27 cellular contexts compared by ENCODE assay signal in the genomic region with DNA sequence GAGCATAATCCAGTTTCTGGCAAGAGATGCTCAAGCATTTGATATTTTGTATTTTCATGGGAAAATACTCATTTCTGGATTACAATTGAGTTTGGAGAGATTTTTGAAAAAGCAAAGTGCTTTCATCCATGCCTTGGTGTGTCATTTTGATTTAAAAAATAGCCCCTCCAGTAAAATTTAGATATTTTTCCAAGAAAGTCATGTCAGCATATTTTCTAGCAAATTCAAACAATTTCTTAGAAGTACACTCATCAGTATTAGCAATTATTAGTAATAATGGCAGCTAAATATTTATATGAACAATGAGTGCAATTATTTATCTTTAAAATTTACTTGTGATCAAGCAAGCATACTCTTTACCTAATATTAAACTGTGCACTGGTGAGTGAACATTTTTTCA.
"Had no signal": no experiment of that assay in that cellular context is flagged by ENCODE, and none has a peak within 500 bp of the region (broad histone marks: within the 10 kb centered on the region; RNA-seq: fewer than 3 reads in every experiment).

No MANE protein-coding gene starts in this region.

- H3K27ac ChIP-seq: stomach, suprapubic skin, testis, thoracic aorta, thyroid gland, tibial artery, tibial nerve, transverse colon, upper lobe of left lung, upper lobe of right lung, uterus, vagina had no signal

- ATAC-seq: stimulated activated effector memory CD8-positive, alpha-beta T cell treated with anti-CD3 and anti-CD28 coated beads, Interleukin-12 subunit alpha, Interleukin-12 subunit beta, amount 100 ng/mL, for 72 hours; stimulated activated memory B cell treated with anti-CD40 and anti-IgM and Interleukin-4, amounts not matched to agents 10 μg/mL and 1 μg/mL and 100 μg/mL, for 72 hours; stimulated activated naive B cell treated with anti-CD40 and anti-IgM and Interleukin-4, amounts not matched to agents 10 μg/mL and 1 μg/mL and 100 μg/mL, for 72 hours; stimulated activated naive CD8-positive, alpha-beta T cell treated with anti-CD3 and anti-CD28 coated beads, Interleukin-15, amount 100 ng/mL, for 72 hours; stimulated activated naive CD8-positive, alpha-beta T cell treated with anti-CD3 and anti-CD28 coated beads, Interleukin-15, Interleukin-2, amounts not matched to agents 100 U/mL and 50 U/mL, for 24 hours; upper lobe of right lung had no signal

- H3K36me3 ChIP-seq: stomach, suprapubic skin, thoracic aorta, thyroid gland, tibial artery, tibial nerve, transverse colon, upper lobe of left lung, upper lobe of right lung, uterus, vagina had no signal

- DNase-seq: stimulated activated CD4-positive, alpha-beta T cell treated with anti-CD3 and anti-CD28 coated beads, Interleukin-2, amount 100 ng/mL, for 48 hours; stimulated activated CD4-positive, alpha-beta T cell treated with anti-CD3 and anti-CD28 coated beads, Interleukin-4, amount 100 ng/mL, for 1 hour; stimulated activated CD4-positive, alpha-beta T cell treated with anti-CD3 and anti-CD28 coated beads, Interleukin-4, amount 100 ng/mL, for 24 hours; stimulated activated CD4-positive, alpha-beta T cell treated with anti-CD3 and anti-CD28 coated beads, Interleukin-4, amount 100 ng/mL, for 4 hours; stimulated activated CD8-positive, alpha-beta memory T cell treated with anti-CD3 and anti-CD28 coated beads, Interleukin-4, amount 100 ng/mL, for 48 hours; stimulated activated naive B cell treated with anti-CD40 and anti-IgM and Interleukin-4, amounts not matched to agents 10 μg/mL and 1 μg/mL and 100 μg/mL, for 72 hours; stimulated activated naive CD4-positive, alpha-beta T cell; stimulated activated naive CD4-positive, alpha-beta T cell treated with Interleukin-2 at 50 U/mL for 16 hours; stimulated activated naive CD8-positive, alpha-beta T cell treated with anti-CD3 and anti-CD28 coated beads, Interleukin-15, amount 100 ng/mL, for 72 hours; stimulated activated naive CD8-positive, alpha-beta T cell treated with anti-CD3 and anti-CD28 coated beads, Interleukin-15, Interleukin-2, amounts not matched to agents 100 U/mL and 50 U/mL, for 24 hours; stomach; substantia nigra; testis; thyroid gland; tibial artery; transverse colon; trophoblast cell; upper lobe of left lung; upper lobe of right lung; uterus had no signal

- FAIRE-seq: urothelium cell line had no signal

- H3K27me3 ChIP-seq: stomach, suprapubic skin, testis, thyroid gland, tibial artery, tibial nerve, transverse colon, upper lobe of left lung, upper lobe of right lung, uterus, vagina had no signal

- H3K4me3 ChIP-seq: stomach, suprapubic skin, testis, thoracic aorta, thyroid gland, tibial artery, tibial nerve, transverse colon, upper lobe of left lung, upper lobe of right lung, uterus, vagina had no signal

- H3K4me1 ChIP-seq: stomach, suprapubic skin, testis, thyroid gland, tibial artery, tibial nerve, transverse colon, upper lobe of left lung, upper lobe of right lung, uterus, vagina had no signal

- H3K9me3 ChIP-seq: stomach, suprapubic skin, testis, thoracic aorta, thyroid gland, tibial nerve, transverse colon, upper lobe of left lung, upper lobe of right lung, uterus, vagina had no signal
